In genomic region chr10:11108356-11108755, GRCh38 we compare ENCODE assay signal across 18 cellular contexts.
"Had no signal": no experiment of that assay in that cellular context is flagged by ENCODE, and none has a peak within 500 bp of the region (broad histone marks: within the 10 kb centered on the region; RNA-seq: fewer than 3 reads in every experiment).

No MANE protein-coding gene starts in this region.

- H3K27ac ChIP-seq: ascending aorta, colonic mucosa, epithelial cell of prostate, heart right ventricle, neural progenitor cell, prostate gland, spleen, thyroid gland, WERI-Rb-1 had no signal

- DNase-seq: activated CD4-positive, alpha-beta T cell treated with anti-CD3 and anti-CD28 coated beads, Interleukin-2, amount 10 ng/mL, durations not matched to agents 7 days and 5 days; activated CD4-positive, CD25-positive, alpha-beta regulatory T cell treated with anti-CD3 and anti-CD28 coated beads, Interleukin-2, amount 50 U/mL, for 72 hours; activated CD8-positive, alpha-beta T cell treated with anti-CD3 and anti-CD28 coated beads, Interleukin-2, amount 10 ng/mL, durations not matched to agents 7 days and 5 days; activated gamma-delta T cell treated with Interleukin-2 at 50 U/mL for 16 hours; colonic mucosa; endodermal cell; heart right ventricle; kidney; mucosa of descending colon; spleen; stimulated activated CD4-positive, alpha-beta T cell treated with anti-CD3 and anti-CD28 coated beads, Interleukin-4, amount 100 ng/mL, for 24 hours; stimulated activated naive CD8-positive, alpha-beta T cell treated with anti-CD3 and anti-CD28 coated beads, Interleukin-15, Interleukin-2, amounts not matched to agents 100 U/mL and 50 U/mL, for 24 hours; thyroid gland; WERI-Rb-1 had no signal

- H3K36me3 ChIP-seq: ascending aorta, colonic mucosa, heart right ventricle, neural progenitor cell, prostate gland, spleen, thyroid gland, WERI-Rb-1 had no signal

- H3K27me3 ChIP-seq: ascending aorta, colonic mucosa, heart right ventricle, neural progenitor cell, spleen, thyroid gland had no signal

- H3K9me3 ChIP-seq: colonic mucosa, mucosa of descending colon, prostate gland, spleen, thyroid gland had no signal

- H3K4me3 ChIP-seq: ascending aorta, colonic mucosa, heart right ventricle, mucosa of descending colon, neural progenitor cell, prostate gland, spleen, thyroid gland had no signal

- ATAC-seq: activated CD8-positive, alpha-beta T cell treated with anti-CD3 and anti-CD28 coated beads, Interleukin-2, amount 10 ng/mL, durations not matched to agents 7 days and 5 days; mucosa of descending colon; stimulated activated naive CD8-positive, alpha-beta T cell treated with anti-CD3 and anti-CD28 coated beads, Interleukin-15, Interleukin-2, amounts not matched to agents 100 U/mL and 50 U/mL, for 24 hours had no signal

- H3K4me1 ChIP-seq: ascending aorta, colonic mucosa, neural progenitor cell, prostate gland, thyroid gland had no signal
